In genomic region chr1:108824051-108824450, GRCh38 we compare ENCODE assay signal across 32 cellular contexts. TPM values are rescaled to one million over a fixed set of nuclear protein-coding genes. Genes with fewer than 3 reads are reported as not detected.
"Had no signal": no experiment of that assay in that cellular context is flagged by ENCODE, and none has a peak within 500 bp of the region (broad histone marks: within the 10 kb centered on the region; RNA-seq: fewer than 3 reads in every experiment).

No MANE protein-coding gene starts in this region.

- ATAC-seq: gastrocnemius medialis; left lobe of liver; mucosa of descending colon; natural killer cell treated with Interleukin-12 subunit alpha and Interleukin-12 subunit beta and Interleukin-15 and Interleukin-18, amount 100 ng/mL, for 72 hours; sciatic nerve had no signal

- H3K27ac Mint-ChIP-seq: memory B cell; mesothelial cell of epicardium; natural killer cell treated with Interleukin-12 subunit alpha and Interleukin-12 subunit beta and Interleukin-15 and Interleukin-18, amount 100 ng/mL, for 72 hours had no signal

- H3K27me3 ChIP-seq: gastrocnemius medialis, right atrium auricular region, stomach, thyroid gland, upper lobe of left lung had no signal

- H3K4me1 Mint-ChIP-seq: memory B cell, naive B cell had no signal

- H3K4me3 ChIP-seq: coronary artery, gastrocnemius medialis, lung, mucosa of descending colon, prostate gland, right atrium auricular region, smooth muscle cell, stomach, thyroid gland, upper lobe of left lung had no signal

- H3K4me2 ChIP-seq: smooth muscle cell had no signal

- H3K4me3 Mint-ChIP-seq: memory B cell; mesothelial cell of epicardium; naive B cell; natural killer cell treated with Interleukin-12 subunit alpha and Interleukin-12 subunit beta and Interleukin-15 and Interleukin-18, amount 100 ng/mL, for 72 hours; neural crest cell had no signal

- H3K27ac ChIP-seq: coronary artery, gastrocnemius medialis, prostate gland, right atrium auricular region, stomach, thyroid gland, upper lobe of left lung had no signal

- DNase-seq: dermis blood vessel endothelial cell; effector memory CD4-positive, alpha-beta T cell; erythroblast; foreskin fibroblast; gastrocnemius medialis; head of caudate nucleus; kidney; mucosa of descending colon; naive B cell; stimulated activated CD4-positive, alpha-beta T cell treated with anti-CD3 and anti-CD28 coated beads, Interleukin-12 subunit alpha, Interleukin-12 subunit beta, amount 100 ng/mL, for 4 hours; stimulated activated CD4-positive, alpha-beta T cell treated with anti-CD3 and anti-CD28 coated beads, Interleukin-1b, Interleukin-23, amount 100 ng/mL, for 48 hours; stimulated activated CD4-positive, alpha-beta T cell treated with anti-CD3 and anti-CD28 coated beads, Interleukin-4, amount 100 ng/mL, for 1 hour; stimulated activated CD8-positive, alpha-beta memory T cell treated with anti-CD3 and anti-CD28 coated beads, Interleukin-4, amount 100 ng/mL, for 48 hours; stimulated activated naive CD4-positive, alpha-beta T cell treated with Interleukin-2 at 50 U/mL for 16 hours; stomach; thyroid gland; upper lobe of left lung had no signal

- H3K9me3 ChIP-seq: gastrocnemius medialis, mucosa of descending colon, prostate gland, right atrium auricular region, stomach, thyroid gland, upper lobe of left lung had no signal

- H3K9me3 Mint-ChIP-seq: memory B cell; naive B cell; natural killer cell treated with Interleukin-12 subunit alpha and Interleukin-12 subunit beta and Interleukin-15 and Interleukin-18, amount 100 ng/mL, for 72 hours; neural crest cell had no signal

- H3K36me3 ChIP-seq: gastrocnemius medialis, prostate gland, right atrium auricular region, stomach, thyroid gland, upper lobe of left lung had no signal

- H3K36me3 Mint-ChIP-seq: memory B cell; mesothelial cell of epicardium; naive B cell; natural killer cell treated with Interleukin-12 subunit alpha and Interleukin-12 subunit beta and Interleukin-15 and Interleukin-18, amount 100 ng/mL, for 72 hours had no signal

RNA-seq across cellular contexts. Expression of gene AKNAD1, which starts 32.8 kb away (rescaled TPM):
- total RNA-seq: endothelial cell of umbilical vein; glomerular endothelial cell; kidney; left lobe of liver; liver; mesothelial cell of epicardium; natural killer cell treated with Interleukin-12 subunit alpha and Interleukin-12 subunit beta and Interleukin-15 and Interleukin-18, amount 100 ng/mL, for 72 hours; osteoblast; right atrium auricular region; smooth muscle cell had no signal
- polyA plus RNA-seq: endothelial cell of umbilical vein, liver had no signal
